ENCODE assay signal across 1 cellular context in the genomic region with DNA sequence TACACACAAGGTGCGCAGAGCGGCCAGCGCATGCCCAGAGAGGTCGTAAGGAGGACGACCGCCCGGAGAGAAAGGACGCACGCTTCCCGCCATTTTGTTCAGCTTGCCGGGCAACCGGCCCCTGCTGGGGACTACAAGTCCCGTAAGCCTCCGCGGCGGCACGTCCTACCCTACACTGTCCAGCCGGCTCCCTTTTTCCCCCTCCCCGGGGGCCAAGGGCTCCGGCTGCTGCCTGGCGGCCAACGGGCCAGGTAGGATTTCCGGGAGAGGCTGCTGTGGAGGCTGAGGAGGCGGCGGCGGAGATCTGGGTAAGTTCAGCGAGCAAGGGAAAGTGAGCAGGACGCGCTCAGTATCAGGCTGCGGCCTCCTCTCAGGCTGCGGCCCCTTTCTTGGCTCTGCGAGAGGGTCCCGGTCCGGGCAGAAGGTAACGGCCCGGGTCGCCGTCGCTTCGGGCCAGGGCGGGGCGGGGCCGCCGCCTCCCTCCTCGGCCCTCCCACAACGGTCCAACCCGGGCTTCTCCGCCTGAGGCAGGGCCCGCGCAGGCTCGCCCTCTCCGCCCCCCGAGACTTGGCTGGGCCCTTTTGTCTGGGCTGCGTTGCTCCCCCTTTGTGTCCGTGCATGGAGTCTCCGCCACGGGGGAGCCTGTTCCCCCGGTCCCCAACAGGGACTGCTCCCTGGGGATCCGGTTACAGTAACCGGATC.
TF ChIP-seq lines count a peak whose summit lies in the region.

PHACTR4 (plus strand) TSS at position 223 of the 702 bp plus-strand sequence. CDS start 37,708 bp downstream, outside the sequence.

TF ChIP-seq in HepG2, 621 proteins besides CTCF, POLR2A, EP300 and RAD21 (continued from another document and continues in another):
- TF ChIP-seq, protein P1, sequence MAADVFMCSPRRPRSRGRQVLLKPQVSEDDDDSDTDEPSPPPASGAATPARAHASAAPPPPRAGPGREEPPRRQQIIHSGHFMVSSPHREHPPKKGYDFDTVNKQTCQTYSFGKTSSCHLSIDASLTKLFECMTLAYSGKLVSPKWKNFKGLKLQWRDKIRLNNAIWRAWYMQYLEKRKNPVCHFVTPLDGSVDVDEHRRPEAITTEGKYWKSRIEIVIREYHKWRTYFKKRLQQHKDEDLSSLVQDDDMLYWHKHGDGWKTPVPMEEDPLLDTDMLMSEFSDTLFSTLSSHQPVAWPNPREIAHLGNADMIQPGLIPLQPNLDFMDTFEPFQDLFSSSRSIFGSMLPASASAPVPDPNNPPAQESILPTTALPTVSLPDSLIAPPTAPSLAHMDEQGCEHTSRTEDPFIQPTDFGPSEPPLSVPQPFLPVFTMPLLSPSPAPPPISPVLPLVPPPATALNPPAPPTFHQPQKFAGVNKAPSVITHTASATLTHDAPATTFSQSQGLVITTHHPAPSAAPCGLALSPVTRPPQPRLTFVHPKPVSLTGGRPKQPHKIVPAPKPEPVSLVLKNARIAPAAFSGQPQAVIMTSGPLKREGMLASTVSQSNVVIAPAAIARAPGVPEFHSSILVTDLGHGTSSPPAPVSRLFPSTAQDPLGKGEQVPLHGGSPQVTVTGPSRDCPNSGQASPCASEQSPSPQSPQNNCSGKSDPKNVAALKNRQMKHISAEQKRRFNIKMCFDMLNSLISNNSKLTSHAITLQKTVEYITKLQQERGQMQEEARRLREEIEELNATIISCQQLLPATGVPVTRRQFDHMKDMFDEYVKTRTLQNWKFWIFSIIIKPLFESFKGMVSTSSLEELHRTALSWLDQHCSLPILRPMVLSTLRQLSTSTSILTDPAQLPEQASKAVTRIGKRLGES (CRISPR knock-in tag; IDR thresholded peaks at IDR 0.05; ENCODE audit: borderline replicate concordance), result no peak
- TF ChIP-seq, protein P2, sequence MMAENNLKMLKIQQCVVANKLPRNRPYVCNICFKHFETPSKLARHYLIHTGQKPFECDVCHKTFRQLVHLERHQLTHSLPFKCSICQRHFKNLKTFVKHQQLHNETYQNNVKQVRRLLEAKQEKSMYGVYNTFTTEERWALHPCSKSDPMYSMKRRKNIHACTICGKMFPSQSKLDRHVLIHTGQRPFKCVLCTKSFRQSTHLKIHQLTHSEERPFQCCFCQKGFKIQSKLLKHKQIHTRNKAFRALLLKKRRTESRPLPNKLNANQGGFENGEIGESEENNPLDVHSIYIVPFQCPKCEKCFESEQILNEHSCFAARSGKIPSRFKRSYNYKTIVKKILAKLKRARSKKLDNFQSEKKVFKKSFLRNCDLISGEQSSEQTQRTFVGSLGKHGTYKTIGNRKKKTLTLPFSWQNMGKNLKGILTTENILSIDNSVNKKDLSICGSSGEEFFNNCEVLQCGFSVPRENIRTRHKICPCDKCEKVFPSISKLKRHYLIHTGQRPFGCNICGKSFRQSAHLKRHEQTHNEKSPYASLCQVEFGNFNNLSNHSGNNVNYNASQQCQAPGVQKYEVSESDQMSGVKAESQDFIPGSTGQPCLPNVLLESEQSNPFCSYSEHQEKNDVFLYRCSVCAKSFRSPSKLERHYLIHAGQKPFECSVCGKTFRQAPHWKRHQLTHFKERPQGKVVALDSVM (CRISPR knock-in tag; IDR thresholded peaks at IDR 0.05), result peak; percentile 95
- peak; percentile 59 for TF ChIP-seq ZMYM4 (CRISPR knock-in tag; IDR thresholded peaks at IDR 0.05)
- peak; percentile 48 for TF ChIP-seq AGO1 (IDR thresholded peaks at IDR 0.05; ENCODE audit: low read depth, low read length, poor library complexity, severe bottlenecking)
- peak; percentile 73; the same call in 1 of the 2 replicates for TF ChIP-seq NKX3-1 (CRISPR knock-in tag; IDR thresholded peaks at IDR 0.05)
- 0 out of 2 replicates have a peak, but pooled peaks have one; percentile 21 for TF ChIP-seq KLF15 (CRISPR knock-in tag; IDR thresholded peaks at IDR 0.05; ENCODE audit: borderline replicate concordance)
- TF ChIP-seq SETDB1 (CRISPR knock-in tag; IDR thresholded peaks at IDR 0.05; ENCODE audit: borderline replicate concordance), result no peak
- TF ChIP-seq ZNF33B (CRISPR knock-in tag; IDR thresholded peaks at IDR 0.05), result no peak
- TF ChIP-seq DNMT3B (CRISPR knock-in tag; conservative IDR thresholded peaks at IDR 0.05), result no peak
- no peak for TF ChIP-seq LCORL (IDR thresholded peaks at IDR 0.05)
- TF ChIP-seq LCORL (CRISPR knock-in tag; IDR thresholded peaks at IDR 0.05), result peak; percentile 92
- no peak for TF ChIP-seq ZNF207 (IDR thresholded peaks at IDR 0.05; ENCODE audit: borderline replicate concordance)
- TF ChIP-seq HNF4G (IDR thresholded peaks at IDR 0.05; ENCODE audit: borderline replicate concordance, low read depth, low read length), result no peak; the same call in 1 of the 2 replicates
- peak; percentile 56; the same call in 1 of the 2 replicates for TF ChIP-seq HNF4G (CRISPR knock-in tag; IDR thresholded peaks at IDR 0.05; ENCODE audit: borderline replicate concordance, low read depth)
- TF ChIP-seq IKZF5 (CRISPR knock-in tag; IDR thresholded peaks at IDR 0.05), result peak; percentile 64
- TF ChIP-seq, protein P3, sequence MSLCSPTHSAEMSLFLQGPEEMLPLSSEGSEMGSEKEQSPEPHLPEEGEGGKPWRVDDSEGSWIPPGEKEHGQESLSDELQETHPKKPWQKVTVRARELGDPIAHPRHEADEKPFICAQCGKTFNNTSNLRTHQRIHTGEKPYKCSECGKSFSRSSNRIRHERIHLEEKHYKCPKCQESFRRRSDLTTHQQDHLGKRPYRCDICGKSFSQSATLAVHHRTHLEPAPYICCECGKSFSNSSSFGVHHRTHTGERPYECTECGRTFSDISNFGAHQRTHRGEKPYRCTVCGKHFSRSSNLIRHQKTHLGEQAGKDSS (CRISPR knock-in tag; IDR thresholded peaks at IDR 0.05; ENCODE audit: borderline replicate concordance, low read depth), result peak; percentile 61; the same call in 1 of the 2 replicates
- TF ChIP-seq, protein P4, sequence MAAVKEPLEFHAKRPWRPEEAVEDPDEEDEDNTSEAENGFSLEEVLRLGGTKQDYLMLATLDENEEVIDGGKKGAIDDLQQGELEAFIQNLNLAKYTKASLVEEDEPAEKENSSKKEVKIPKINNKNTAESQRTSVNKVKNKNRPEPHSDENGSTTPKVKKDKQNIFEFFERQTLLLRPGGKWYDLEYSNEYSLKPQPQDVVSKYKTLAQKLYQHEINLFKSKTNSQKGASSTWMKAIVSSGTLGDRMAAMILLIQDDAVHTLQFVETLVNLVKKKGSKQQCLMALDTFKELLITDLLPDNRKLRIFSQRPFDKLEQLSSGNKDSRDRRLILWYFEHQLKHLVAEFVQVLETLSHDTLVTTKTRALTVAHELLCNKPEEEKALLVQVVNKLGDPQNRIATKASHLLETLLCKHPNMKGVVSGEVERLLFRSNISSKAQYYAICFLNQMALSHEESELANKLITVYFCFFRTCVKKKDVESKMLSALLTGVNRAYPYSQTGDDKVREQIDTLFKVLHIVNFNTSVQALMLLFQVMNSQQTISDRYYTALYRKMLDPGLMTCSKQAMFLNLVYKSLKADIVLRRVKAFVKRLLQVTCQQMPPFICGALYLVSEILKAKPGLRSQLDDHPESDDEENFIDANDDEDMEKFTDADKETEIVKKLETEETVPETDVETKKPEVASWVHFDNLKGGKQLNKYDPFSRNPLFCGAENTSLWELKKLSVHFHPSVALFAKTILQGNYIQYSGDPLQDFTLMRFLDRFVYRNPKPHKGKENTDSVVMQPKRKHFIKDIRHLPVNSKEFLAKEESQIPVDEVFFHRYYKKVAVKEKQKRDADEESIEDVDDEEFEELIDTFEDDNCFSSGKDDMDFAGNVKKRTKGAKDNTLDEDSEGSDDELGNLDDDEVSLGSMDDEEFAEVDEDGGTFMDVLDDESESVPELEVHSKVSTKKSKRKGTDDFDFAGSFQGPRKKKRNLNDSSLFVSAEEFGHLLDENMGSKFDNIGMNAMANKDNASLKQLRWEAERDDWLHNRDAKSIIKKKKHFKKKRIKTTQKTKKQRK (IDR thresholded peaks at IDR 0.05; ENCODE audit: low read length), result no peak
- TF ChIP-seq REXO4 (CRISPR knock-in tag; IDR thresholded peaks at IDR 0.05; ENCODE audit: borderline replicate concordance), result 0 out of 2 replicates have a peak, but pooled peaks have one; percentile 28
- peak; percentile 60; the same call in 1 of the 2 replicates for TF ChIP-seq ZSCAN31 (CRISPR knock-in tag; IDR thresholded peaks at IDR 0.05; ENCODE audit: low read depth)
- no peak for TF ChIP-seq CHD2 (IDR thresholded peaks at IDR 0.05; ENCODE audit: low read depth, low read length)
- TF ChIP-seq, protein P5, sequence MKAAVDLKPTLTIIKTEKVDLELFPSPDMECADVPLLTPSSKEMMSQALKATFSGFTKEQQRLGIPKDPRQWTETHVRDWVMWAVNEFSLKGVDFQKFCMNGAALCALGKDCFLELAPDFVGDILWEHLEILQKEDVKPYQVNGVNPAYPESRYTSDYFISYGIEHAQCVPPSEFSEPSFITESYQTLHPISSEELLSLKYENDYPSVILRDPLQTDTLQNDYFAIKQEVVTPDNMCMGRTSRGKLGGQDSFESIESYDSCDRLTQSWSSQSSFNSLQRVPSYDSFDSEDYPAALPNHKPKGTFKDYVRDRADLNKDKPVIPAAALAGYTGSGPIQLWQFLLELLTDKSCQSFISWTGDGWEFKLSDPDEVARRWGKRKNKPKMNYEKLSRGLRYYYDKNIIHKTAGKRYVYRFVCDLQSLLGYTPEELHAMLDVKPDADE (CRISPR knock-in tag; IDR thresholded peaks at IDR 0.05), result no peak
- no peak for TF ChIP-seq ZBTB14 (CRISPR knock-in tag; IDR thresholded peaks at IDR 0.05)
- TF ChIP-seq SMAD3 (CRISPR knock-in tag; IDR thresholded peaks at IDR 0.05), result peak; percentile 32; the same call in 1 of the 2 replicates
- TF ChIP-seq SP1 (IDR thresholded peaks at IDR 0.05), result no peak
- TF ChIP-seq SP1 (CRISPR knock-in tag; IDR thresholded peaks at IDR 0.05), result peak; percentile 29
- peak; percentile 17; the same call in 1 of the 2 replicates for TF ChIP-seq HMG20B (CRISPR knock-in tag; conservative IDR thresholded peaks at IDR 0.05)
- peak; percentile 30; the same call in 1 of the 2 replicates for TF ChIP-seq ZNF446 (CRISPR knock-in tag; IDR thresholded peaks at IDR 0.05)
- TF ChIP-seq ZNF335 (CRISPR knock-in tag; IDR thresholded peaks at IDR 0.05), result peak; percentile 89
- no peak for TF ChIP-seq NR1H2 (CRISPR knock-in tag; IDR thresholded peaks at IDR 0.05; ENCODE audit: borderline replicate concordance, low read depth)
- TF ChIP-seq ZNF724P (CRISPR knock-in tag; IDR thresholded peaks at IDR 0.05; ENCODE audit: borderline replicate concordance), result no peak
- TF ChIP-seq, protein P6, sequence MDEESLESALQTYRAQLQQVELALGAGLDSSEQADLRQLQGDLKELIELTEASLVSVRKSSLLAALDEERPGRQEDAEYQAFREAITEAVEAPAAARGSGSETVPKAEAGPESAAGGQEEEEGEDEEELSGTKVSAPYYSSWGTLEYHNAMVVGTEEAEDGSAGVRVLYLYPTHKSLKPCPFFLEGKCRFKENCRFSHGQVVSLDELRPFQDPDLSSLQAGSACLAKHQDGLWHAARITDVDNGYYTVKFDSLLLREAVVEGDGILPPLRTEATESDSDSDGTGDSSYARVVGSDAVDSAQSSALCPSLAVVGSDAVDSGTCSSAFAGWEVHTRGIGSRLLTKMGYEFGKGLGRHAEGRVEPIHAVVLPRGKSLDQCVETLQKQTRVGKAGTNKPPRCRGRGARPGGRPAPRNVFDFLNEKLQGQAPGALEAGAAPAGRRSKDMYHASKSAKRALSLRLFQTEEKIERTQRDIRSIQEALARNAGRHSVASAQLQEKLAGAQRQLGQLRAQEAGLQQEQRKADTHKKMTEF (CRISPR knock-in tag; IDR thresholded peaks at IDR 0.05), result peak; percentile 91
- peak; percentile 23 for TF ChIP-seq PHF5A (CRISPR knock-in tag; IDR thresholded peaks at IDR 0.05; ENCODE audit: low read depth, unreplicated experiment)
- TF ChIP-seq ZC3H4 (CRISPR knock-in tag; IDR thresholded peaks at IDR 0.05; ENCODE audit: borderline replicate concordance), result peak; percentile 39; the same call in 1 of the 2 replicates
- TF ChIP-seq HMGA1 (CRISPR knock-in tag; conservative IDR thresholded peaks at IDR 0.05), result no peak
- peak; percentile 62 for TF ChIP-seq ZNF781 (CRISPR knock-in tag; IDR thresholded peaks at IDR 0.05; ENCODE audit: borderline replicate concordance, not compliant biosample characterization)
- TF ChIP-seq ZNF12 (CRISPR knock-in tag; IDR thresholded peaks at IDR 0.05), result peak; percentile 75; the same call in 1 of the 2 replicates
- TF ChIP-seq ZSCAN22 (CRISPR knock-in tag; IDR thresholded peaks at IDR 0.05), result no peak
- TF ChIP-seq EEA1 (CRISPR knock-in tag; IDR thresholded peaks at IDR 0.05; ENCODE audit: borderline replicate concordance), result no peak
- TF ChIP-seq, protein P7, sequence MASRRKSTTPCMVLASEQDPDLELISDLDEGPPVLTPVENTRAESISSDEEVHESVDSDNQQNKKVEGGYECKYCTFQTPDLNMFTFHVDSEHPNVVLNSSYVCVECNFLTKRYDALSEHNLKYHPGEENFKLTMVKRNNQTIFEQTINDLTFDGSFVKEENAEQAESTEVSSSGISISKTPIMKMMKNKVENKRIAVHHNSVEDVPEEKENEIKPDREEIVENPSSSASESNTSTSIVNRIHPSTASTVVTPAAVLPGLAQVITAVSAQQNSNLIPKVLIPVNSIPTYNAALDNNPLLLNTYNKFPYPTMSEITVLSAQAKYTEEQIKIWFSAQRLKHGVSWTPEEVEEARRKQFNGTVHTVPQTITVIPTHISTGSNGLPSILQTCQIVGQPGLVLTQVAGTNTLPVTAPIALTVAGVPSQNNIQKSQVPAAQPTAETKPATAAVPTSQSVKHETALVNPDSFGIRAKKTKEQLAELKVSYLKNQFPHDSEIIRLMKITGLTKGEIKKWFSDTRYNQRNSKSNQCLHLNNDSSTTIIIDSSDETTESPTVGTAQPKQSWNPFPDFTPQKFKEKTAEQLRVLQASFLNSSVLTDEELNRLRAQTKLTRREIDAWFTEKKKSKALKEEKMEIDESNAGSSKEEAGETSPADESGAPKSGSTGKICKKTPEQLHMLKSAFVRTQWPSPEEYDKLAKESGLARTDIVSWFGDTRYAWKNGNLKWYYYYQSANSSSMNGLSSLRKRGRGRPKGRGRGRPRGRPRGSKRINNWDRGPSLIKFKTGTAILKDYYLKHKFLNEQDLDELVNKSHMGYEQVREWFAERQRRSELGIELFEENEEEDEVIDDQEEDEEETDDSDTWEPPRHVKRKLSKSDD (CRISPR knock-in tag; IDR thresholded peaks at IDR 0.05; ENCODE audit: low read depth), result peak; percentile 68; the same call in 1 of the 2 replicates
